Comparison of ENCODE assay signal across 17 cellular contexts in genomic region chr2:119766944-119767343, GRCh38.
"Had no signal": no experiment of that assay in that cellular context is flagged by ENCODE, and none has a peak within 500 bp of the region (broad histone marks: within the 10 kb centered on the region; RNA-seq: fewer than 3 reads in every experiment).

No MANE protein-coding gene starts in this region.

- ATAC-seq: activated naive CD4-positive, alpha-beta T cell treated with anti-CD3 and anti-CD28 coated beads, Interleukin-2, amount 50 U/mL, for 72 hours; activated T-cell treated with anti-CD3 and anti-CD28 coated beads, Interleukin-2, amount 50 U/mL, for 72 hours; left colon had no signal

- H3K4me3 Mint-ChIP-seq: activated CD4-positive, alpha-beta T cell treated with anti-CD3 and anti-CD28 coated beads, Interleukin-2, amount 10 ng/mL, durations not matched to agents 24 days and 14 days; activated T-cell treated with anti-CD3 and anti-CD28 coated beads, Interleukin-2, amount 50 U/mL, for 72 hours; neural crest cell had no signal

- H3K27ac ChIP-seq: ovary, transverse colon had no signal

- H3K36me3 ChIP-seq: ovary, transverse colon had no signal

- H3K9me3 Mint-ChIP-seq: activated CD4-positive, alpha-beta T cell treated with anti-CD3 and anti-CD28 coated beads, Interleukin-2, amount 10 ng/mL, durations not matched to agents 24 days and 14 days; activated naive CD4-positive, alpha-beta T cell treated with anti-CD3 and anti-CD28 coated beads, Interleukin-2, amount 50 U/mL, for 72 hours; activated T-cell treated with anti-CD3 and anti-CD28 coated beads, Interleukin-2, amount 50 U/mL, for 72 hours; neural crest cell had no signal

- H3K27ac Mint-ChIP-seq: activated CD4-positive, alpha-beta T cell treated with anti-CD3 and anti-CD28 coated beads, Interleukin-2, amount 10 ng/mL, durations not matched to agents 24 days and 14 days; activated naive CD4-positive, alpha-beta T cell treated with anti-CD3 and anti-CD28 coated beads, Interleukin-2, amount 50 U/mL, for 72 hours; activated T-cell treated with anti-CD3 and anti-CD28 coated beads, Interleukin-2, amount 50 U/mL, for 72 hours had no signal

- H3K27me3 ChIP-seq: ovary, transverse colon had no signal

- H3K9me3 ChIP-seq: ovary, transverse colon had no signal

- H3K36me3 Mint-ChIP-seq: activated naive CD4-positive, alpha-beta T cell treated with anti-CD3 and anti-CD28 coated beads, Interleukin-2, amount 50 U/mL, for 72 hours had no signal

- H3K4me3 ChIP-seq: ovary, transverse colon had no signal

- H3K27me3 Mint-ChIP-seq: activated CD4-positive, alpha-beta T cell treated with anti-CD3 and anti-CD28 coated beads, Interleukin-2, amount 10 ng/mL, durations not matched to agents 24 days and 14 days had no signal

- DNase-seq: activated CD4-positive, alpha-beta T cell treated with anti-CD3 and anti-CD28 coated beads, Interleukin-2, amount 10 ng/mL, durations not matched to agents 24 days and 14 days; activated CD4-positive, CD25-positive, alpha-beta regulatory T cell; activated CD8-positive, alpha-beta memory T cell treated with anti-CD3 and anti-CD28 coated beads, Interleukin-2, amount 50 U/mL, for 48 hours; activated gamma-delta T cell; activated T-cell treated with anti-CD3 and anti-CD28 coated beads, Interleukin-2, amount 50 U/mL, for 72 hours; central memory CD4-positive, alpha-beta T cell; cortex of kidney; effector CD4-positive, alpha-beta T cell; foreskin fibroblast; left colon; ovary; stimulated activated CD4-positive, alpha-beta T cell treated with anti-CD3 and anti-CD28 coated beads, Interleukin-4, amount 100 ng/mL, for 24 hours; stimulated activated naive CD4-positive, alpha-beta T cell treated with Interleukin-2 at 50 U/mL for 16 hours; substantia nigra; transverse colon had no signal
